In the genomic region with DNA sequence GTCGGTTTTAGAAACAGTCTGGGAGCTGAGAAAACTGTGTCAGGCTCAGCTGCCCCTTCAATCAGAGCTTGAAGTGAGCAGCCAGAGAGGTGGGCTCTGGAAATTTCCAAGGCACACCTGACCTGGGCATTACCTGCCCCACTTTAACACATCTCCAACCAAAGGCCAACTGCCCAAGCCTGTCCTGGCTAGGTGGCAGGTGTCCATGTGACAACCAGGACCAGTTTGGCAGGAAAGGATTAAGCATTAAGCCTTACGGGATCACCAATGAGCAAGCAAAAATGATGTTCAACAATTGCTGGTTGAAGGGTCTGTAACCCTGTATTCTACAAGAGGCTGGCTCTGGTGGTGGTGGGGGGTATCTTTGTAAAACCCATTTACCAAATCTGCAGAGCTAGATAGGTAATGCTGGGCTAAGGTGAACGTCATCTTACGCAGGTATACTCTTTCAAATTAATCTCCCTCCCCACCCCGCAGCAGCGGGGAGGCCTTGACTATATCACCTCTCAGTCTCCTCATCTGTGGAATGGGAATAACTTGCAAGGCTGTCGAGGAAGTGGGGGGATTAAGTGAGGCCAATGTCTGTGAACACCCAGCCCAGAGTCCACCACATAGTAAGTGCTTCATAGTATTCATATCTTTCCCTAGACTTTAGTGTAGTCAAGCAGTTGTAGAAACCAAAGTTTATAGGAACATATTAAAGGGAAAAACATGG, we compare ENCODE assay signal across 27 cellular contexts.
"Had no signal": no experiment of that assay in that cellular context is flagged by ENCODE, and none has a peak within 500 bp of the region (broad histone marks: within the 10 kb centered on the region; RNA-seq: fewer than 3 reads in every experiment).

No MANE protein-coding gene starts in this region.

- H3K4me1 ChIP-seq: right lobe of liver, tibial artery, upper lobe of right lung had no signal

- H3K9me3 Mint-ChIP-seq: activated CD4-positive, alpha-beta memory T cell treated with anti-CD3 and anti-CD28 coated beads, Interleukin-2, amount 10 ng/mL, durations not matched to agents 7 days and 5 days; activated CD4-positive, alpha-beta T cell treated with anti-CD3 and anti-CD28 coated beads, Interleukin-2, amount 10 ng/mL, durations not matched to agents 24 days and 14 days; activated naive CD4-positive, alpha-beta T cell treated with anti-CD3 and anti-CD28 coated beads, Interleukin-2, amount 50 U/mL, for 72 hours; activated T-cell treated with anti-CD3 and anti-CD28 coated beads, Interleukin-2, amount 50 U/mL, for 4 hours; activated T-helper 17 cell treated with anti-CD3 and anti-CD28 coated beads, Interleukin-2, amount 50 U/mL, for 72 hours; central memory CD8-positive, alpha-beta T cell; naive B cell; nephron progenitor cell; stimulated activated naive B cell treated with anti-CD40 and anti-IgM and Interleukin-4, amounts not matched to agents 10 μg/mL and 1 μg/mL and 100 μg/mL, for 72 hours had no signal

- H3K9me3 ChIP-seq: left ventricle myocardium inferior, ovary, right lobe of liver, suprapubic skin, tibial artery, upper lobe of right lung had no signal

- H3K4me1 Mint-ChIP-seq: activated CD4-positive, alpha-beta memory T cell treated with anti-CD3 and anti-CD28 coated beads, Interleukin-2, amount 10 ng/mL, durations not matched to agents 7 days and 5 days; activated CD4-positive, alpha-beta T cell treated with anti-CD3 and anti-CD28 coated beads, Interleukin-2, amount 10 ng/mL, durations not matched to agents 24 days and 14 days; activated T-helper 17 cell treated with anti-CD3 and anti-CD28 coated beads, Interleukin-2, amount 50 U/mL, for 72 hours; central memory CD8-positive, alpha-beta T cell; naive B cell; stimulated activated naive B cell treated with anti-CD40 and anti-IgM and Interleukin-4, amounts not matched to agents 10 μg/mL and 1 μg/mL and 100 μg/mL, for 72 hours; T-helper 17 cell had no signal

- H3K36me3 Mint-ChIP-seq: activated naive CD4-positive, alpha-beta T cell treated with anti-CD3 and anti-CD28 coated beads, Interleukin-2, amount 50 U/mL, for 72 hours; naive B cell; stimulated activated naive B cell treated with anti-CD40 and anti-IgM and Interleukin-4, amounts not matched to agents 10 μg/mL and 1 μg/mL and 100 μg/mL, for 72 hours had no signal

- FAIRE-seq: bronchial epithelial cell, colon, frontal cortex, small intestine had no signal

- H3K27ac Mint-ChIP-seq: activated CD4-positive, alpha-beta memory T cell treated with anti-CD3 and anti-CD28 coated beads, Interleukin-2, amount 10 ng/mL, durations not matched to agents 7 days and 5 days; activated CD4-positive, alpha-beta T cell treated with anti-CD3 and anti-CD28 coated beads, Interleukin-2, amount 10 ng/mL, durations not matched to agents 24 days and 14 days; activated naive CD4-positive, alpha-beta T cell treated with anti-CD3 and anti-CD28 coated beads, Interleukin-2, amount 50 U/mL, for 72 hours; activated T-helper 17 cell treated with anti-CD3 and anti-CD28 coated beads, Interleukin-2, amount 50 U/mL, for 72 hours; naive B cell; nephron progenitor cell; progenitor cell of endocrine pancreas; stimulated activated naive B cell treated with anti-CD40 and anti-IgM and Interleukin-4, amounts not matched to agents 10 μg/mL and 1 μg/mL and 100 μg/mL, for 72 hours; T-helper 17 cell had no signal

- H3K27me3 Mint-ChIP-seq: activated T-helper 17 cell treated with anti-CD3 and anti-CD28 coated beads, Interleukin-2, amount 50 U/mL, for 72 hours; stimulated activated naive B cell treated with anti-CD40 and anti-IgM and Interleukin-4, amounts not matched to agents 10 μg/mL and 1 μg/mL and 100 μg/mL, for 72 hours had no signal

- ATAC-seq: activated naive CD4-positive, alpha-beta T cell treated with anti-CD3 and anti-CD28 coated beads, Interleukin-2, amount 50 U/mL, for 72 hours; activated T-cell treated with anti-CD3 and anti-CD28 coated beads, Interleukin-2, amount 50 U/mL, for 4 hours; activated T-helper 17 cell treated with anti-CD3 and anti-CD28 coated beads, Interleukin-2, amount 50 U/mL, for 72 hours; right lobe of liver; stimulated activated naive B cell treated with anti-CD40 and anti-IgM and Interleukin-4, amounts not matched to agents 10 μg/mL and 1 μg/mL and 100 μg/mL, for 72 hours; T-helper 17 cell; upper lobe of right lung had no signal

- H3K36me3 ChIP-seq: left ventricle myocardium inferior, ovary, right lobe of liver, suprapubic skin, tibial artery, upper lobe of right lung had no signal

- DNase-seq: activated CD4-positive, alpha-beta memory T cell treated with anti-CD3 and anti-CD28 coated beads, Interleukin-2, amount 10 ng/mL, durations not matched to agents 7 days and 5 days; activated CD4-positive, alpha-beta T cell treated with anti-CD3 and anti-CD28 coated beads, Interleukin-2, amount 10 ng/mL, durations not matched to agents 24 days and 14 days; activated CD4-positive, CD25-positive, alpha-beta regulatory T cell treated with anti-CD3 and anti-CD28 coated beads, Interleukin-2, amount 50 U/mL, for 72 hours; activated CD8-positive, alpha-beta memory T cell treated with anti-CD3 and anti-CD28 coated beads, Interleukin-2, amount 50 U/mL, for 48 hours; activated T-cell treated with anti-CD3 and anti-CD28 coated beads, Interleukin-2, amount 50 U/mL, for 4 hours; effector CD4-positive, alpha-beta T cell; left ventricle myocardium inferior; naive B cell; nephron progenitor cell; ovary; small intestine; stimulated activated naive B cell treated with anti-CD40 and anti-IgM and Interleukin-4, amounts not matched to agents 10 μg/mL and 1 μg/mL and 100 μg/mL, for 72 hours; T-helper 17 cell; T1000; tibial artery; upper lobe of right lung had no signal

- H3K4me3 ChIP-seq: left ventricle myocardium inferior, lung, ovary, right lobe of liver, suprapubic skin, tibial artery, upper lobe of right lung had no signal

- H3K4me3 Mint-ChIP-seq: activated CD4-positive, alpha-beta memory T cell treated with anti-CD3 and anti-CD28 coated beads, Interleukin-2, amount 10 ng/mL, durations not matched to agents 7 days and 5 days; activated CD4-positive, alpha-beta T cell treated with anti-CD3 and anti-CD28 coated beads, Interleukin-2, amount 10 ng/mL, durations not matched to agents 24 days and 14 days; activated T-cell treated with anti-CD3 and anti-CD28 coated beads, Interleukin-2, amount 50 U/mL, for 4 hours; activated T-helper 17 cell treated with anti-CD3 and anti-CD28 coated beads, Interleukin-2, amount 50 U/mL, for 72 hours; central memory CD8-positive, alpha-beta T cell; naive B cell; nephron progenitor cell; stimulated activated naive B cell treated with anti-CD40 and anti-IgM and Interleukin-4, amounts not matched to agents 10 μg/mL and 1 μg/mL and 100 μg/mL, for 72 hours; T-helper 17 cell had no signal

- H3K27me3 ChIP-seq: ovary, right lobe of liver, suprapubic skin, upper lobe of right lung had no signal

- H3K27ac ChIP-seq: epithelial cell of prostate, left ventricle myocardium inferior, ovary, right lobe of liver, suprapubic skin, tibial artery, upper lobe of right lung had no signal
